In the genomic region with DNA sequence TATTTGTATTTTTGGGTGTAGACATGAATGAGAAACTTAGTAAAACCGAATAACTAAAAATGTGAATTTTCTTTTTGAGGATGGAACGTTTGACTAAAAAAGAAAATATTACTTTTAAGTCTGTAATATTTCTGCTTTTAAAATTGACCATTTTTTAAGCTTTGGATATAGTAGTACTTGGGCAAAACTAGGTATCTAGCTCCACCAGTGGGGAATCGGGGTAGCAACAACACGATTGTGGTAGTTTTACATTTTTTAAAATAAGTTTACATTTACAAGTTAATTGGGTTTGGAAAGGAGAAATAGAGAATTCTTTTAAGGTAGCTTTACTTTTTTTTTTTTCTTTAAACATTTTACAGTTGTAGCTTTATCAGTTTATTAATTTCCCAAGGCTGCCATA, we compare ENCODE assay signal across 16 cellular contexts.
DNase-seq lines count a peak whose midpoint lies in the region; ATAC-seq and TF ChIP-seq lines count a peak whose summit lies in the region.
"Had no signal": no experiment of that assay in that cellular context is flagged by ENCODE, and none has a peak within 500 bp of the region (broad histone marks: within the 10 kb centered on the region; RNA-seq: fewer than 3 reads in every experiment).

No MANE protein-coding gene starts in this region.

- no peak overlapping the region for H3K4me2 ChIP-seq in H9 (ENCODE audit: insufficient read depth, insufficient read length, low read length)

- H3K27me3 Mint-ChIP-seq in H9 (ENCODE audit: low read depth), result no peaks in the 10 kb centered on the region
- H3K27me3 Mint-ChIP-seq in WTC11 (ENCODE audit: low read depth), result no peaks in the 10 kb centered on the region
- H3K27me3 Mint-ChIP-seq: activated T-helper 17 cell treated with anti-CD3 and anti-CD28 coated beads, Interleukin-2, amount 50 U/mL, for 72 hours; CD4-positive, alpha-beta T cell had no signal

- H3K9ac ChIP-seq in H9 (ENCODE audit: extremely low read depth, insufficient read length, low read length), result no peak overlapping the region

- peaks cover 53 to 78% (median 73%) of the 10 kb centered on the region in 3 experiments; a peak in 6 of 7 replicates for H3K36me3 Mint-ChIP-seq in H9 (ENCODE audit: insufficient read depth in 1 of 3, low read depth in 3 of 3)
- H3K36me3 Mint-ChIP-seq in WTC11, result peaks cover 64% of the 10 kb centered on the region

- H2BK12ac ChIP-seq in H9 (ENCODE audit: insufficient read length, low read depth, low read length), result no peak overlapping the region

- no peak overlapping the region for H3K27ac Mint-ChIP-seq in H9
- H3K27ac Mint-ChIP-seq in WTC11, result no peak overlapping the region
- H3K27ac Mint-ChIP-seq: activated T-helper 17 cell treated with anti-CD3 and anti-CD28 coated beads, Interleukin-2, amount 50 U/mL, for 72 hours had no signal

- no peak overlapping the region for H2AFZ ChIP-seq in H9 (ENCODE audit: low read length)

- H3K27me3 ChIP-seq in AG04450 (ENCODE audit: control insufficient read depth, insufficient read depth, low read length) (no peaks in the 10 kb centered on the region), H9 (ENCODE audit: insufficient read depth, low read length) (no peaks in the 10 kb centered on the region), foreskin keratinocyte (no peaks in the 10 kb centered on the region)
- H3K27me3 ChIP-seq: esophagus muscularis mucosa, MG63, thyroid gland had no signal

- H3K4me3 Mint-ChIP-seq in H9 (no peak overlapping the region), WTC11 (no peak overlapping the region)
- H3K4me3 Mint-ChIP-seq: activated T-helper 17 cell treated with anti-CD3 and anti-CD28 coated beads, Interleukin-2, amount 50 U/mL, for 72 hours; CD4-positive, alpha-beta T cell had no signal

- H3K4me3 ChIP-seq in AG04450 (ENCODE audit: low read depth, low read length), result no peak overlapping the region
- H3K4me3 ChIP-seq: esophagus muscularis mucosa, MG63, skin epidermis, thyroid gland had no signal

- H3K4me1 Mint-ChIP-seq in H9, result peaks cover 16 to 18% of the 10 kb centered on the region in 2 experiments
- peaks cover 8% of the 10 kb centered on the region for H3K4me1 Mint-ChIP-seq in WTC11

- H3K9me3 ChIP-seq in AG04450 (ENCODE audit: control insufficient read depth, insufficient read depth, low read length) (no peaks in the 10 kb centered on the region), H9 (ENCODE audit: control insufficient read depth, low read depth, low read length) (no peaks in the 10 kb centered on the region)
- H3K9me3 ChIP-seq: esophagus muscularis mucosa, MG63, thyroid gland had no signal

- POLR2A ChIA-PET in AG04450 (lab: Yijun Ruan, JAX) (interaction anchor here (0.6 kb wide), 1 partner anchor 150 kb away, joined by 3 read pairs; no protein-coding TSS in a partner anchor), WTC11 (lab: Charles Lee) (interaction anchor here (1.1 kb wide), 1 partner anchor 154 kb away, joined by 3 read pairs; the partner anchor contains the start of gene MAN2A1)

- intact Hi-C loops in posterior vena cava (cut with DNase I), result no loop called here

- H3T11ph ChIP-seq in H9 (ENCODE audit: low read length), result no peak overlapping the region

- H3K56ac ChIP-seq in H9 (ENCODE audit: insufficient read length, low read depth, low read length), result no peak overlapping the region

- no peaks in the 10 kb centered on the region for H3K79me1 ChIP-seq in H9 (ENCODE audit: insufficient read depth, low read depth, low read length, poor library complexity, severe bottlenecking)

- no peak overlapping the region for H2BK20ac ChIP-seq in H9 (ENCODE audit: low read depth, low read length, poor library complexity, severe bottlenecking)

- no peak overlapping the region for H2BK120ac ChIP-seq in H9 (ENCODE audit: low read depth, low read length, poor library complexity, severe bottlenecking)

- no peaks in the 10 kb centered on the region for H3K4me1 ChIP-seq in H9 (ENCODE audit: insufficient read depth, low read length)
- no peaks in the 10 kb centered on the region for H3K4me1 ChIP-seq in foreskin keratinocyte
- H3K4me1 ChIP-seq: esophagus muscularis mucosa, thyroid gland had no signal

- no peak overlapping the region for H4K91ac ChIP-seq in H9 (ENCODE audit: insufficient read length, low read depth, low read length)

- no peak overlapping the region for H2AK5ac ChIP-seq in H9 (ENCODE audit: insufficient read length, low read length)

- no CpG with 5 or more reads among the region's 4 CpGs for WGBS in H9 (ENCODE audit: extremely low coverage, insufficient read length, low lambda C conversion rate)

- no peak overlapping the region for H3K23ac ChIP-seq in H9 (ENCODE audit: insufficient read length, low read depth, low read length)

- ATAC-seq in WTC11, result 0 out of 2 replicates have a peak, but pooled peaks have one; percentile 38
- ATAC-seq in foreskin keratinocyte, result no peak
- ATAC-seq: activated CD4-positive, CD25-positive, alpha-beta regulatory T cell treated with anti-CD3 and anti-CD28 coated beads, Interleukin-2, amount 50 U/mL, for 24 hours; activated T-helper 17 cell treated with anti-CD3 and anti-CD28 coated beads, Interleukin-2, amount 50 U/mL, for 72 hours had no signal

- no peak overlapping the region for H2BK15ac ChIP-seq in H9 (ENCODE audit: low read depth, low read length)

- CTCF ChIA-PET in AG04450 (lab: Charles Lee), result interaction anchor here (0.6 to 1.2 kb wide), 6 partner anchors 14 to 370 kb away, joined by 3 to 7 read pairs (median 4); no protein-coding TSS in a partner anchor
- CTCF ChIA-PET in WTC11 (lab: Charles Lee), result interaction anchor here (0.5 to 1.0 kb wide), 5 partner anchors 26 to 721 kb away, joined by 3 to 5 read pairs (median 3); partner anchors contain the start of gene MAN2A1

- H3K27ac ChIP-seq in AG04450 (ENCODE audit: low read depth, low read length) (no peak overlapping the region), H9 (ENCODE audit: insufficient read length, low read depth, low read length) (no peak overlapping the region), foreskin keratinocyte (no peak overlapping the region)
- H3K27ac ChIP-seq: esophagus muscularis mucosa, skin epidermis, thyroid gland had no signal

- H4K20me1 ChIP-seq in H9 (ENCODE audit: control insufficient read depth, insufficient read depth, insufficient read length), result no peaks in the 10 kb centered on the region

- H3K14ac ChIP-seq in H9 (ENCODE audit: insufficient read depth, low read length), result no peak overlapping the region

- H3K9me3 Mint-ChIP-seq in H9 (no peaks in the 10 kb centered on the region), WTC11 (no peaks in the 10 kb centered on the region)
- H3K9me3 Mint-ChIP-seq: CD4-positive, alpha-beta T cell had no signal

- H4K5ac ChIP-seq in H9 (ENCODE audit: insufficient read length, low read depth, low read length), result no peak overlapping the region

- no peaks in the 10 kb centered on the region for H3K23me2 ChIP-seq in H9 (ENCODE audit: insufficient read length, low read depth, low read length, poor library complexity, severe bottlenecking)

- no peak overlapping the region for H3K4ac ChIP-seq in H9 (ENCODE audit: low read depth, low read length)

- no peak overlapping the region for H2BK5ac ChIP-seq in H9 (ENCODE audit: insufficient read length, low read length)

- DNase-seq in AG04450 (ENCODE audit: low read depth, low spot score), result no peak
- no peak for DNase-seq in H9
- DNase-seq in WTC11 (ENCODE audit: low spot score), result no peak
- no peak for DNase-seq in foreskin keratinocyte
- DNase-seq in posterior vena cava (ENCODE audit: low spot score), result no peak
- no peak for DNase-seq in T-helper 2 cell
- no peak for DNase-seq in GM19240 (ENCODE audit: insufficient read length, low spot score)
- DNase-seq in SIG-M5 treated with dmso at 0.1 percent for 504 hours (lab: John Stamatoyannopoulos, UW; ENCODE audit: unreplicated experiment), result no peak
- DNase-seq: CD4-positive, alpha-beta T cell; MG63; SIG-M5; thyroid gland had no signal

- H4K8ac ChIP-seq in H9 (replicated peaks; ENCODE audit: insufficient read length, low read depth, low read length), result no peak overlapping the region

- no peaks in the 10 kb centered on the region for H3K79me2 ChIP-seq in H9 (ENCODE audit: insufficient read depth, low read length)

- peak; percentile 44 for TF ChIP-seq CTCF in AG04450 (IDR thresholded peaks at IDR 0.05; ENCODE audit: low read depth, low read length)
- peak; percentile 58 for TF ChIP-seq CTCF in H9 (conservative IDR thresholded peaks at IDR 0.05)
- no peak for TF ChIP-seq CTCF in WTC11 (IDR thresholded peaks at IDR 0.05)
- TF ChIP-seq CTCF in foreskin keratinocyte (conservative IDR thresholded peaks at IDR 0.05), result peak; percentile 54

- no peak overlapping the region for H3K18ac ChIP-seq in H9 (ENCODE audit: insufficient read length, low read depth, low read length)

TF ChIP-seq in WTC11, 78 proteins besides CTCF, POLR2A, EP300 and RAD21 (continues in another document):
- TF ChIP-seq, protein P1, sequence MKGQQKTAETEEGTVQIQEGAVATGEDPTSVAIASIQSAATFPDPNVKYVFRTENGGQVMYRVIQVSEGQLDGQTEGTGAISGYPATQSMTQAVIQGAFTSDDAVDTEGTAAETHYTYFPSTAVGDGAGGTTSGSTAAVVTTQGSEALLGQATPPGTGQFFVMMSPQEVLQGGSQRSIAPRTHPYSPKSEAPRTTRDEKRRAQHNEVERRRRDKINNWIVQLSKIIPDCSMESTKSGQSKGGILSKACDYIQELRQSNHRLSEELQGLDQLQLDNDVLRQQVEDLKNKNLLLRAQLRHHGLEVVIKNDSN (CRISPR knock-in tag; IDR thresholded peaks at IDR 0.05), result no peak
